28 cellular contexts compared by ENCODE assay signal in genomic region chr3:97510795-97511194, GRCh38.
DNase-seq lines count a peak whose midpoint lies in the region; ATAC-seq and TF ChIP-seq lines count a peak whose summit lies in the region.
"Had no signal": no experiment of that assay in that cellular context is flagged by ENCODE, and none has a peak within 500 bp of the region (broad histone marks: within the 10 kb centered on the region; RNA-seq: fewer than 3 reads in every experiment).

No MANE protein-coding gene starts in this region.

- H3K4me1 Mint-ChIP-seq in activated CD8-positive, alpha-beta T cell treated with anti-CD3 and anti-CD28 coated beads, Interleukin-2, amount 10 ng/mL, durations not matched to agents 7 days and 5 days (ENCODE audit: low read depth): no peaks in the 10 kb centered on the region
- H3K4me1 Mint-ChIP-seq: activated CD4-positive, alpha-beta memory T cell treated with anti-CD3 and anti-CD28 coated beads, Interleukin-2, amount 10 ng/mL, durations not matched to agents 7 days and 5 days; activated naive CD4-positive, alpha-beta T cell treated with anti-CD3 and anti-CD28 coated beads, Interleukin-2, amount 50 U/mL, for 24 hours had no signal

- no peaks in the 10 kb centered on the region for H3K27me3 Mint-ChIP-seq in activated CD8-positive, alpha-beta T cell treated with anti-CD3 and anti-CD28 coated beads, Interleukin-2, amount 10 ng/mL, durations not matched to agents 7 days and 5 days (ENCODE audit: low read depth)
- H3K27me3 Mint-ChIP-seq: activated CD4-positive, alpha-beta memory T cell treated with anti-CD3 and anti-CD28 coated beads, Interleukin-2, amount 10 ng/mL, durations not matched to agents 7 days and 5 days; activated naive CD4-positive, alpha-beta T cell treated with anti-CD3 and anti-CD28 coated beads, Interleukin-2, amount 50 U/mL, for 24 hours; IgD-negative memory B cell; progenitor cell of endocrine pancreas had no signal

- no peak overlapping the region for H3K27ac Mint-ChIP-seq in activated CD8-positive, alpha-beta T cell treated with anti-CD3 and anti-CD28 coated beads, Interleukin-2, amount 10 ng/mL, durations not matched to agents 7 days and 5 days
- H3K27ac Mint-ChIP-seq: activated CD4-positive, alpha-beta memory T cell treated with anti-CD3 and anti-CD28 coated beads, Interleukin-2, amount 10 ng/mL, durations not matched to agents 7 days and 5 days; activated naive CD4-positive, alpha-beta T cell treated with anti-CD3 and anti-CD28 coated beads, Interleukin-2, amount 50 U/mL, for 24 hours; activated T-helper 2 cell treated with anti-CD3 and anti-CD28 coated beads, Interferon-gamma antibody, Interleukin-2, Interleukin-4, amounts not matched to agents 10 μg/mL and 5 μg/mL and 100 μg/mL, durations not matched to agents 14 hours and 24 hours and 36 hours; IgD-negative memory B cell; progenitor cell of endocrine pancreas; T-helper 1 cell treated with Interleukin-12 subunit alpha and Interleukin-12 subunit beta and Interleukin-4 antibody, amounts not matched to agents 30 μg/mL and 1 μg/mL, for 36 hours had no signal

- H3K27me3 ChIP-seq in colonic mucosa: no peaks in the 10 kb centered on the region
- H3K27me3 ChIP-seq: breast epithelium, heart left ventricle, sigmoid colon, suprapubic skin had no signal

- H3K9me3 Mint-ChIP-seq in activated CD8-positive, alpha-beta T cell treated with anti-CD3 and anti-CD28 coated beads, Interleukin-2, amount 10 ng/mL, durations not matched to agents 7 days and 5 days (ENCODE audit: insufficient read depth): peaks cover 4% of the 10 kb centered on the region

- TF ChIP-seq CTCF in colonic mucosa (IDR thresholded peaks at IDR 0.05) (no peak), mucosa of descending colon (IDR thresholded peaks at IDR 0.05) (no peak)

- ATAC-seq in mucosa of descending colon (peak; percentile 39), GM19397 (IDR thresholded peaks at IDR 0.05; ENCODE audit: unreplicated experiment) (no peak)
- ATAC-seq in activated CD8-positive, alpha-beta T cell treated with anti-CD3 and anti-CD28 coated beads, Interleukin-2, amount 10 ng/mL, durations not matched to agents 7 days and 5 days: no peak
- ATAC-seq: esophagus mucosa, heart left ventricle had no signal

- H3K36me3 Mint-ChIP-seq in activated CD8-positive, alpha-beta T cell treated with anti-CD3 and anti-CD28 coated beads, Interleukin-2, amount 10 ng/mL, durations not matched to agents 7 days and 5 days (ENCODE audit: low read depth): no peaks in the 10 kb centered on the region
- H3K36me3 Mint-ChIP-seq: activated naive CD4-positive, alpha-beta T cell treated with anti-CD3 and anti-CD28 coated beads, Interleukin-2, amount 50 U/mL, for 24 hours; IgD-negative memory B cell had no signal

- H3K9me3 ChIP-seq in colonic mucosa: no peaks in the 10 kb centered on the region
- peaks cover 3% of the 10 kb centered on the region for H3K9me3 ChIP-seq in mucosa of descending colon
- H3K9me3 ChIP-seq: Caco-2, sigmoid colon had no signal

- H3K4me3 ChIP-seq in colonic mucosa: no peak overlapping the region
- H3K4me3 ChIP-seq in mucosa of descending colon: no peak overlapping the region
- H3K4me3 ChIP-seq: breast epithelium, heart left ventricle, sigmoid colon, SK-N-MC, suprapubic skin had no signal

- intact Hi-C loops in colonic mucosa (cut with DNase I) (no loop called here), mucosa of descending colon (cut with DNase I, micrococcal nuclease) (no loop called here)

- CTCF ChIA-PET in activated CD8-positive, alpha-beta T cell treated with anti-CD3 and anti-CD28 coated beads, Interleukin-2, amount 10 ng/mL, durations not matched to agents 7 days and 5 days (lab: Charles Lee): no interaction called here

- H3K4me3 Mint-ChIP-seq in activated CD8-positive, alpha-beta T cell treated with anti-CD3 and anti-CD28 coated beads, Interleukin-2, amount 10 ng/mL, durations not matched to agents 7 days and 5 days: no peak overlapping the region
- H3K4me3 Mint-ChIP-seq: activated CD4-positive, alpha-beta memory T cell treated with anti-CD3 and anti-CD28 coated beads, Interleukin-2, amount 10 ng/mL, durations not matched to agents 7 days and 5 days; activated naive CD4-positive, alpha-beta T cell treated with anti-CD3 and anti-CD28 coated beads, Interleukin-2, amount 50 U/mL, for 24 hours; IgD-negative memory B cell; T-helper 1 cell treated with Interleukin-12 subunit alpha and Interleukin-12 subunit beta and Interleukin-4 antibody, amounts not matched to agents 30 μg/mL and 1 μg/mL, for 36 hours had no signal

- H3K4me1 ChIP-seq in colonic mucosa (no peaks in the 10 kb centered on the region), mucosa of descending colon (ENCODE audit: low read depth) (peaks cover 9% of the 10 kb centered on the region)
- H3K4me1 ChIP-seq: breast epithelium, Caco-2, heart left ventricle, sigmoid colon, suprapubic skin had no signal

- H3K36me3 ChIP-seq in colonic mucosa (no peaks in the 10 kb centered on the region), mucosa of descending colon (ENCODE audit: low read depth) (no peaks in the 10 kb centered on the region)
- H3K36me3 ChIP-seq: breast epithelium, heart left ventricle, sigmoid colon, suprapubic skin had no signal

- no peak overlapping the region for H3K27ac ChIP-seq in colonic mucosa
- H3K27ac ChIP-seq: breast epithelium, heart left ventricle, sigmoid colon, SK-N-MC, suprapubic skin had no signal

- no peak overlapping the region for H3K9ac ChIP-seq in colonic mucosa (ENCODE audit: low read depth in 2 of 2, low read length in 2 of 2)

- POLR2A ChIA-PET in activated CD8-positive, alpha-beta T cell treated with anti-CD3 and anti-CD28 coated beads, Interleukin-2, amount 10 ng/mL, durations not matched to agents 7 days and 5 days (lab: Charles Lee): no interaction called here

- DNase-seq in H4 (ENCODE audit: low spot score): peak; percentile 60
- peak; percentile 3 for DNase-seq in NCI-H510A treated with DMSO at 0.1 percent for 48 hours (lab: John Stamatoyannopoulos, UW)
- peak; percentile 52 for DNase-seq in colonic mucosa
- peak in 2 of 3 donors; percentile 37 to 41 for DNase-seq in mucosa of descending colon
- no peak for DNase-seq in RKO (ENCODE audit: low spot score)
- no peak for DNase-seq in activated CD8-positive, alpha-beta T cell treated with anti-CD3 and anti-CD28 coated beads, Interleukin-2, amount 10 ng/mL, durations not matched to agents 7 days and 5 days
- DNase-seq: activated CD4-positive, alpha-beta memory T cell treated with anti-CD3 and anti-CD28 coated beads, Interleukin-2, amount 10 ng/mL, durations not matched to agents 7 days and 5 days; activated CD4-positive, CD25-positive, alpha-beta regulatory T cell treated with anti-CD3 and anti-CD28 coated beads, Interleukin-2, amount 50 U/mL, for 72 hours; C1 segment of cervical spinal cord; Caco-2; effector memory CD4-positive, alpha-beta T cell; foreskin fibroblast; heart left ventricle; mammary epithelial cell; NCI-H1092 treated with DMSO at 0.1 percent for 48 hours; NCI-H2107; sigmoid colon; stimulated activated naive CD4-positive, alpha-beta T cell had no signal

Comparison
In these comparisons a context has a peak if more than half of its experiments do, and no peak if none do; other contexts are left out.
1. DNase-seq: peak in H4 (single experiment), NCI-H510A treated with DMSO at 0.1 percent for 48 hours (single experiment), colonic mucosa (single experiment) and mucosa of descending colon (2 of 3); none in RKO (single experiment) and activated CD8-positive, alpha-beta T cell treated with anti-CD3 and anti-CD28 coated beads, Interleukin-2, amount 10 ng/mL, durations not matched to agents 7 days and 5 days (single experiment).